In the genomic region with DNA sequence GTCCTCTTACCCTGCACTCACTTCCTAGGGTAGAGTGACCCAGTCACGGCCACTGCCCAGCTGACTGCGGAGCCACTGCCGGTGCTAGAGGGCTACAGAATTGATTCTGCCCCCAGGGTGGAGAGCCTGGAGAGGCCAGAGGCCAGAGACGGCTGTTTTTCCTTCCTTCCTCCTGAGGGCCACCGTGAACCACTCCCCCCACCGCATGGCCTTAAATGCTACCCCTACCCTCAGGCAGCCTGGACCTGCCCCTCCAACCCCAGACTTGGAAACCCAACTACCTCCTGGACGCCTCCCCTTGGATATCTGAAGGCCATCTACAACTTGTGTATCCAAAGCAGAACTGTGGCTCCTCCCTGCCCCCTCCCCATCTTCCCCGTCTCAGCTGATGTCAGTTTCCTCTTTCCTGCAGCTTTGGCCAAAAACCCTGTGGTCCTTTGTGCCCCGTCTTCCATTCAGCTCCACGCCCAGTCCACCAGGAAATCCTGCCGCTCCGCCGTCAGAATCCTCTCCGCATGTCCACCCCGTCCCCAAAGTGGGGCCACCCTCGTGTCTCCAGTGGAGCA, we compare ENCODE assay signal across 13 cellular contexts. TPM values are rescaled to one million over a fixed set of nuclear protein-coding genes. Genes with fewer than 3 reads are reported as not detected.
DNase-seq lines count a peak whose midpoint lies in the region.
"Had no signal": no experiment of that assay in that cellular context is flagged by ENCODE, and none has a peak within 500 bp of the region (broad histone marks: within the 10 kb centered on the region; RNA-seq: fewer than 3 reads in every experiment).

No MANE protein-coding gene starts in this region.

- H3K36me3 Mint-ChIP-seq in T-helper 2 cell treated with Interferon-gamma antibody and Interleukin-4, amounts not matched to agents 5 μg/mL and 100 μg/mL, for 36 hours (ENCODE audit: low read depth): peaks cover 61% of the 10 kb centered on the region

- H3K4me1 Mint-ChIP-seq in T-helper 2 cell treated with Interferon-gamma antibody and Interleukin-4, amounts not matched to agents 5 μg/mL and 100 μg/mL, for 36 hours (ENCODE audit: low read depth): peaks cover 22% of the 10 kb centered on the region

- H3K27ac ChIP-seq in cingulate gyrus (ENCODE audit: low read depth, low read length): peak overlapping the region; percentile 65
- H3K27ac ChIP-seq in substantia nigra (ENCODE audit: low read depth, low read length, poor library complexity, severe bottlenecking): peak overlapping the region; percentile 38
- H3K27ac ChIP-seq: A549 had no signal

- no peak overlapping the region for H3K4me3 Mint-ChIP-seq in T-helper 2 cell treated with Interferon-gamma antibody and Interleukin-4, amounts not matched to agents 5 μg/mL and 100 μg/mL, for 36 hours

- H3K27ac Mint-ChIP-seq in T-helper 2 cell treated with Interferon-gamma antibody and Interleukin-4, amounts not matched to agents 5 μg/mL and 100 μg/mL, for 36 hours: peak overlapping the region; percentile 27

- H3K9me3 Mint-ChIP-seq in T-helper 2 cell treated with Interferon-gamma antibody and Interleukin-4, amounts not matched to agents 5 μg/mL and 100 μg/mL, for 36 hours: no peaks in the 10 kb centered on the region

- H3K27me3 Mint-ChIP-seq in T-helper 2 cell treated with Interferon-gamma antibody and Interleukin-4, amounts not matched to agents 5 μg/mL and 100 μg/mL, for 36 hours (ENCODE audit: low read depth): no peaks in the 10 kb centered on the region

- no peak for DNase-seq in T-helper 2 cell treated with Interferon-gamma antibody and Interleukin-4, amounts not matched to agents 5 μg/mL and 100 μg/mL, for 36 hours (ENCODE audit: low spot score)
- no peak for DNase-seq in T-helper 2 cell
- peak; percentile 72 to 89 for DNase-seq in lung microvascular endothelial cell (ENCODE audit: low read depth in 2 of 2)
- DNase-seq in substantia nigra (lab: John Stamatoyannopoulos, UW): peak in 11 of 49 donors; percentile 5 to 37 (median 19)
- no peak for DNase-seq in GF-D8 (lab: John Stamatoyannopoulos, UW)
- no peak for DNase-seq in putamen (ENCODE audit: low spot score)
- DNase-seq in 8988T: no peak
- DNase-seq: activated effector memory CD4-positive, alpha-beta T cell treated with Interleukin-2 at 50 U/mL for 16 hours; kidney glomerular epithelial cell; NCI-H226; trophoblast cell had no signal

RNA-seq across cellular contexts. Expression of a gene that starts 16.3 kb away (rescaled TPM):
- 56.2 and 72.6 TPM in 2 replicates for total RNA-seq in lung microvascular endothelial cell

RNA-seq across cellular contexts. Expression of a gene that starts 23.6 kb away (rescaled TPM):
- total RNA-seq in lung microvascular endothelial cell: 57.1 and 70.0 TPM in 2 replicates

RNA-seq across cellular contexts. Expression of a gene that starts 27.1 kb away (rescaled TPM):
- total RNA-seq in lung microvascular endothelial cell: 4.8 TPM in 2 replicates

RNA-seq across cellular contexts. Expression of a gene that starts 40.5 kb away (rescaled TPM):
- total RNA-seq in lung microvascular endothelial cell: 39.7 and 51.0 TPM in 2 replicates

RNA-seq across cellular contexts. Expression of a gene that starts 46.3 kb away (rescaled TPM):
- not detected in 2 replicates for total RNA-seq in lung microvascular endothelial cell

Comparison
In these comparisons a context has a peak if more than half of its experiments do, and no peak if none do; other contexts are left out.
1. DNase-seq: peak in lung microvascular endothelial cell (2 of 2); none in T-helper 2 cell treated with Interferon-gamma antibody and Interleukin-4, amounts not matched to agents 5 μg/mL and 100 μg/mL, for 36 hours (single experiment), T-helper 2 cell (0 of 5), GF-D8 (single experiment), putamen (single experiment) and 8988T (single experiment).